In genomic region chr16:79601092-79601977, GRCh38 we compare ENCODE assay signal across 7 cellular contexts. TPM values are rescaled to one million over a fixed set of nuclear protein-coding genes. Genes with fewer than 3 reads are reported as not detected.
DNase-seq lines count a peak whose midpoint lies in the region; TF ChIP-seq lines count a peak whose summit lies in the region.

No MANE protein-coding gene starts in this region.

- H3K27me3 ChIP-seq in GM23248 (replicated peaks; ENCODE audit: insufficient read depth) (peaks cover 60% of the 10 kb centered on the region), smooth muscle cell (ENCODE audit: low read depth) (no peaks in the 10 kb centered on the region)

- H3K9me2 ChIP-seq in GM23248 (ENCODE audit: insufficient read depth) = no peaks in the 10 kb centered on the region

- peak overlapping the region; percentile 65 for H3K4me3 ChIP-seq in GM23248
- H3K4me3 ChIP-seq in cardiac fibroblast (replicated peaks in 1 of 2; ENCODE audit: low read depth in 2 of 2, low read length in 2 of 2) = peak overlapping the region; percentile 53 to 58
- H3K4me3 ChIP-seq in smooth muscle cell = peak overlapping the region; percentile 83

- H3K4me1 ChIP-seq in GM23248 (ENCODE audit: insufficient read depth) (peaks cover 6% of the 10 kb centered on the region; the same call in 1 of the 2 replicates), smooth muscle cell (ENCODE audit: low read depth) (peaks cover 31% of the 10 kb centered on the region)

- DNase-seq in GM23248 = peak; percentile 36
- DNase-seq in RWPE1 (ENCODE audit: low spot score) = peak; percentile 41
- DNase-seq in cardiac fibroblast (ENCODE audit: low read depth in 2 of 2) = peak; percentile 32 to 35
- peak; percentile 63 for DNase-seq in kidney glomerular epithelial cell (lab: John Stamatoyannopoulos, UW)
- peak; percentile 74 for DNase-seq in smooth muscle cell (lab: John Stamatoyannopoulos, UW; ENCODE audit: unreplicated experiment)
- no peak for DNase-seq in middle frontal gyrus (ENCODE audit: extremely low spot score, low spot score)
- no peak for DNase-seq in inferior parietal cortex (ENCODE audit: extremely low spot score)

- in situ Hi-C loops in GM23248 (cut with MboI) = no loop called here

- H4K20me1 ChIP-seq in GM23248 (ENCODE audit: insufficient read depth) = no peaks in the 10 kb centered on the region
- peaks cover 29% of the 10 kb centered on the region for H4K20me1 ChIP-seq in smooth muscle cell (ENCODE audit: low read depth)

- H3K4me2 ChIP-seq in GM23248 (ENCODE audit: unreplicated experiment) (peak overlapping the region; percentile 87), smooth muscle cell (peak overlapping the region; percentile 94)

- POLR2A ChIA-PET in RWPE1 (lab: Yijun Ruan, JAX; ENCODE audit: low non-redundant PET) = interaction anchor here (0.7 kb wide), 1 partner anchor 52 kb away, joined by 4 read pairs; no protein-coding TSS in a partner anchor

- H3F3A ChIP-seq in GM23248 (ENCODE audit: insufficient read depth) (no peaks in the 10 kb centered on the region), smooth muscle cell (ENCODE audit: low read depth) (peaks cover 9% of the 10 kb centered on the region)

- H3K27ac ChIP-seq in GM23248 = no peak overlapping the region
- H3K27ac ChIP-seq in RWPE1 = peak overlapping the region; percentile 97
- H3K27ac ChIP-seq in smooth muscle cell (ENCODE audit: low read depth) = peak overlapping the region; percentile 84

- H3K79me2 ChIP-seq in GM23248 (ENCODE audit: insufficient read depth) (no peaks in the 10 kb centered on the region), smooth muscle cell (ENCODE audit: low read depth) (peaks cover 27% of the 10 kb centered on the region)

- no peak overlapping the region for H3K9ac ChIP-seq in GM23248
- H3K9ac ChIP-seq in smooth muscle cell (ENCODE audit: low read depth) = peak overlapping the region; percentile 79

- 2% methylated on average over 48 to 51 of the region's 51 CpGs for WGBS in GM23248 (ENCODE audit: low coverage in 1 of 2, low lambda C conversion rate in 2 of 2, missing lambda C conversion rate in 2 of 2), 2 experiments
- under 1% methylated on average over 44 of the region's 51 CpGs for WGBS in smooth muscle cell (ENCODE audit: low lambda C conversion rate)

- H3K9me3 ChIP-seq in GM23248 (ENCODE audit: low read depth) (no peaks in the 10 kb centered on the region), smooth muscle cell (replicated peaks; ENCODE audit: low read depth) (no peaks in the 10 kb centered on the region)

- TF ChIP-seq CTCF in RWPE1 (conservative IDR thresholded peaks at IDR 0.05; ENCODE audit: low read depth) = no peak
- TF ChIP-seq CTCF in cardiac fibroblast (IDR thresholded peaks at IDR 0.05; ENCODE audit: low read depth, low read length) = no peak
- no peak for TF ChIP-seq CTCF in smooth muscle cell (IDR thresholded peaks at IDR 0.05; ENCODE audit: borderline replicate concordance, insufficient read depth, poor library complexity, severe bottlenecking)

- no peaks in the 10 kb centered on the region for H3K36me3 ChIP-seq in GM23248 (ENCODE audit: low read depth)
- H3K36me3 ChIP-seq in smooth muscle cell (ENCODE audit: low read depth) = no peaks in the 10 kb centered on the region

- CTCF ChIA-PET in RWPE1 (lab: Yijun Ruan, JAX) = interaction anchor here (0.6 to 1.3 kb wide), 14 partner anchors 37 to 1319 kb away, joined by 3 to 11 read pairs (median 4); no protein-coding TSS in a partner anchor

- H2AFZ ChIP-seq in GM23248 (peak overlapping the region; percentile 68), smooth muscle cell (ENCODE audit: low read depth) (peak overlapping the region; percentile 83)

RNA-seq across cellular contexts. Expression of gene MAF, which starts 0.8 kb away (rescaled TPM):
- 0.22 TPM in 1 of 2 replicates, not detected in the other for total RNA-seq in GM23248 (2014; rRNA removed; shearing (Covaris generic))
- not detected in 2 replicates for polyA plus RNA-seq in GM23248 (2016; fragmentation: Nextera tagmentation; extraction: Ambion mirVana)
- total RNA-seq in smooth muscle cell = 40.6 and 54.9 TPM in 2 replicates
- polyA plus RNA-seq in smooth muscle cell = 19.1 and 22.2 TPM in 2 replicates

Comparison
In these comparisons a context has a peak if more than half of its experiments do, and no peak if none do; other contexts are left out.
1. DNase-seq: peak in GM23248 (single experiment), RWPE1 (single experiment), cardiac fibroblast (2 of 2), kidney glomerular epithelial cell (single experiment) and smooth muscle cell (single experiment); none in middle frontal gyrus (single experiment) and inferior parietal cortex (single experiment).
2. RNA of gene MAF, which starts 0.8 kb away (total RNA-seq): 40.6 to 54.9 TPM in smooth muscle cell; 0.22 TPM in GM23248; every median in the first group is over 10 times any median in the second.
3. Peak in every context shown above with its lines, with median percentiles within 50 percentile points of each other: H3K4me3 ChIP-seq.